ENCODE assay signal across 6 cellular contexts in the genomic region with DNA sequence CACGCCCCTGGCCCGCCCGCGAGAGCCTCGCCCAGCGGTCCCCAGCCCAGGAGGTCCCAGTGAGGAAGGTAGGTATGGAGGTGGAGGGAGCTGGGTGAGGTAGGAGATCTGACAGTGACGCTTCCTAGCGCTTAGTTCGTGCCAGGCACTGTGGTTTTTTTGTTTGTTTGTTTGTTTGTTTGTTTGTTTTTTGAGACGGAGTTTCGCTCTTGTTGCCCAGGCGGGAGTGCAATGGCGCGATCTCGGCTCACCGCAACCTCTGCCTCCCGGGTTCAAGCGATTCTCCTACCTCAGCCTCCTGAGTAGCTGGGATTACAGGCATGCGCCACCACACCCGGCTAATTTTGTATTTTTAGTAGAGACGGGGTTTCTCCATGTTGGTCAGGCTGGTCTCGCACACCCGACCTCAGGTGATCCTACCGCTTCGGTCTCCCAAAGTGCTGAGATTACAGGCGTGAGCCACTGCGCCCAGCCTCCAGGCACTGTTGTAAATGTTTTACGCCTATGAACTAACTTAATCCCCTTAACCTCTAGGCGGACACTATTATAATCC. TPM values are rescaled to one million over a fixed set of nuclear protein-coding genes. Genes with fewer than 3 reads are reported as not detected.
A peak's percentile ranks its signal among the peaks of the same experiment; 100 is the strongest.
DNase-seq lines count a peak whose midpoint lies in the region; ATAC-seq, FAIRE-seq and TF ChIP-seq lines count a peak whose summit lies in the region.
"Not testable (repeated sequence)": the region's sequence is repeated elsewhere in the genome, so short reads cannot be mapped to it uniquely, and the experiment has no call there.
"Had no signal": no experiment of that assay in that cellular context is flagged by ENCODE, and none has a peak within 500 bp of the region (broad histone marks: within the 10 kb centered on the region; RNA-seq: fewer than 3 reads in every experiment).

No MANE protein-coding gene starts in this region.

- not testable (repeated sequence) for H2AFZ ChIP-seq in neural progenitor cell (replicated peaks)

- not testable (repeated sequence) for H3K4me1 ChIP-seq in HEK293 (ENCODE audit: control insufficient read depth, insufficient read depth, low read length)
- peaks cover 0 to 50% of the 10 kb centered on the region in 2 donors for H3K4me1 ChIP-seq in right atrium auricular region
- peaks cover 15% of the 10 kb centered on the region for H3K4me1 ChIP-seq in neural progenitor cell

- H3K4me3 ChIP-seq in HEK293 (ENCODE audit: low read depth, low read length) = not testable (repeated sequence)
- H3K4me3 ChIP-seq in bronchial epithelial cell (ENCODE audit: low read depth, low read length) = peak overlapping the region; percentile 49
- peak overlapping the region in 1 of 2 donors; percentile 47 for H3K4me3 ChIP-seq in right atrium auricular region
- H3K4me3 ChIP-seq in neural progenitor cell = peak overlapping the region; percentile 59

- FAIRE-seq in bronchial epithelial cell (lab: Jason Lieb, UNC) = not testable (repeated sequence)

- H3K4me2 ChIP-seq in neural progenitor cell = peak overlapping the region; percentile 99

- POLR2A ChIA-PET in HEK293 (lab: Yijun Ruan, JAX) (interaction anchor here (0.6 to 2.2 kb wide), 7 partner anchors 9 to 518 kb away, joined by 3 to 9 read pairs (median 5); a partner anchor contains a TSS), activated B cell treated with CpG ODN at 0.5 μM for 24 hours (lab: Charles Lee) (interaction anchor here (0.6 to 1.3 kb wide), 5 partner anchors 15 to 288 kb away, joined by 3 to 5 read pairs (median 4); a partner anchor contains a TSS)

- H3K4me3 Mint-ChIP-seq in activated B cell treated with CpG ODN at 0.5 μM for 24 hours (peak overlapping the region; percentile 35), neural progenitor cell (peak overlapping the region; percentile 50)

- CTCF ChIA-PET in HEK293 (lab: Yijun Ruan, JAX) = interaction anchor here (0.6 to 2.5 kb wide), 9 partner anchors 9 to 402 kb away, joined by 3 to 21 read pairs (median 3); a partner anchor contains a TSS
- CTCF ChIA-PET in activated B cell treated with CpG ODN at 0.5 μM for 24 hours (lab: Charles Lee) = interaction anchor here (0.9 to 1.2 kb wide), 4 partner anchors 11 to 49 kb away, joined by 3 to 4 read pairs (median 3); a partner anchor contains a TSS

- H3K9ac ChIP-seq in neural progenitor cell = not testable (repeated sequence)

- intact Hi-C loops in activated B cell treated with CpG ODN at 0.5 μM for 24 hours (cut with micrococcal nuclease) = not testable (repeated sequence)

- H4K20me1 ChIP-seq in neural progenitor cell (ENCODE audit: low read depth) = peaks cover 42% of the 10 kb centered on the region

- H3K4me1 Mint-ChIP-seq in activated B cell treated with CpG ODN at 0.5 μM for 24 hours (peaks cover 47% of the 10 kb centered on the region), neural progenitor cell (peaks cover 33% of the 10 kb centered on the region)

- not testable (repeated sequence) for H3K27me3 ChIP-seq in bronchial epithelial cell (ENCODE audit: control insufficient read depth, insufficient read depth, low read length)
- H3K27me3 ChIP-seq in right atrium auricular region (peaks cover 0 to 15% of the 10 kb centered on the region in 2 donors), neural progenitor cell (peaks cover 64% of the 10 kb centered on the region)

- not testable (repeated sequence) for ATAC-seq in activated B cell treated with CpG ODN at 0.5 μM for 24 hours (ENCODE audit: low read depth)

- H3K9me3 ChIP-seq in HEK293 (ENCODE audit: control insufficient read depth, insufficient read depth, low read depth, low read length); right atrium auricular region; neural progenitor cell (ENCODE audit: low read depth): not testable (repeated sequence)

- TF ChIP-seq CTCF in HEK293 (tag by site-specific recombination; IDR thresholded peaks at IDR 0.05); activated B cell treated with CpG ODN at 0.5 μM for 24 hours (IDR thresholded peaks at IDR 0.05); bronchial epithelial cell (IDR thresholded peaks at IDR 0.05; ENCODE audit: insufficient read depth, low read length, severe bottlenecking); right atrium auricular region (IDR thresholded peaks at IDR 0.05); neural progenitor cell (IDR thresholded peaks at IDR 0.05): not testable (repeated sequence)

- not testable (repeated sequence) for H3K27ac ChIP-seq in HEK293 (ENCODE audit: extremely low read depth, low read depth, low read length); neural progenitor cell
- H3K27ac ChIP-seq in right atrium auricular region = peak overlapping the region; percentile 66 to 86

- H3K27ac Mint-ChIP-seq in activated B cell treated with CpG ODN at 0.5 μM for 24 hours, neural progenitor cell: not testable (repeated sequence)

- not testable (repeated sequence) for DNase-seq in activated B cell treated with CpG ODN at 0.5 μM for 24 hours; bronchial epithelial cell (ENCODE audit: low read depth); right atrium auricular region (ENCODE audit: low spot score); neural progenitor cell (ENCODE audit: low spot score)

- not testable (repeated sequence) for H3K79me2 ChIP-seq in neural progenitor cell (ENCODE audit: low read depth)

- H3K36me3 ChIP-seq in HEK293 (ENCODE audit: control insufficient read depth in 2 of 2, insufficient read depth in 1 of 2, low read length in 2 of 2) (peaks cover 0 to 13% of the 10 kb centered on the region in 2 experiments; a peak in 2 of 3 replicates), right atrium auricular region (peaks cover 14% of the 10 kb centered on the region)
- not testable (repeated sequence) for H3K36me3 ChIP-seq in bronchial epithelial cell (ENCODE audit: control insufficient read depth, insufficient read depth, low read length); neural progenitor cell

- not testable (repeated sequence) for H3K9me3 Mint-ChIP-seq in activated B cell treated with CpG ODN at 0.5 μM for 24 hours, neural progenitor cell

- H3F3A ChIP-seq in neural progenitor cell (ENCODE audit: low read depth) = peaks cover 46% of the 10 kb centered on the region

- H3K36me3 Mint-ChIP-seq in activated B cell treated with CpG ODN at 0.5 μM for 24 hours (ENCODE audit: low read depth) = peaks cover 14% of the 10 kb centered on the region
- H3K36me3 Mint-ChIP-seq in neural progenitor cell = not testable (repeated sequence)

- H3K27me3 Mint-ChIP-seq in activated B cell treated with CpG ODN at 0.5 μM for 24 hours = peaks cover 18% of the 10 kb centered on the region
- H3K27me3 Mint-ChIP-seq in neural progenitor cell (ENCODE audit: insufficient read depth, low read depth) = peaks cover 37% of the 10 kb centered on the region

TF ChIP-seq in HEK293, 187 proteins besides CTCF, POLR2A, EP300 and RAD21 (continues in another document):
- TF ChIP-seq ZNF2 (tag by site-specific recombination; IDR thresholded peaks at IDR 0.05) (peak; percentile 63; the same call in 1 of the 2 replicates), ZNF146 (tag by site-specific recombination; IDR thresholded peaks at IDR 0.05) (peak; percentile 3; the same call in 1 of the 2 replicates), ZNF335 (tag by site-specific recombination; conservative IDR thresholded peaks at IDR 0.05) (peak; percentile 31), KLF7 (tag by site-specific recombination; IDR thresholded peaks at IDR 0.05; ENCODE audit: borderline replicate concordance) (0 out of 2 replicates have a peak, but pooled peaks have one; percentile 16), KLF8 (tag by site-specific recombination; IDR thresholded peaks at IDR 0.05) (peak; percentile 20; the same call in 1 of the 2 replicates), ZBTB8A (tag by site-specific recombination; IDR thresholded peaks at IDR 0.05) (peak; percentile 95; the same call in 1 of the 2 replicates)
- TF ChIP-seq, protein P1, sequence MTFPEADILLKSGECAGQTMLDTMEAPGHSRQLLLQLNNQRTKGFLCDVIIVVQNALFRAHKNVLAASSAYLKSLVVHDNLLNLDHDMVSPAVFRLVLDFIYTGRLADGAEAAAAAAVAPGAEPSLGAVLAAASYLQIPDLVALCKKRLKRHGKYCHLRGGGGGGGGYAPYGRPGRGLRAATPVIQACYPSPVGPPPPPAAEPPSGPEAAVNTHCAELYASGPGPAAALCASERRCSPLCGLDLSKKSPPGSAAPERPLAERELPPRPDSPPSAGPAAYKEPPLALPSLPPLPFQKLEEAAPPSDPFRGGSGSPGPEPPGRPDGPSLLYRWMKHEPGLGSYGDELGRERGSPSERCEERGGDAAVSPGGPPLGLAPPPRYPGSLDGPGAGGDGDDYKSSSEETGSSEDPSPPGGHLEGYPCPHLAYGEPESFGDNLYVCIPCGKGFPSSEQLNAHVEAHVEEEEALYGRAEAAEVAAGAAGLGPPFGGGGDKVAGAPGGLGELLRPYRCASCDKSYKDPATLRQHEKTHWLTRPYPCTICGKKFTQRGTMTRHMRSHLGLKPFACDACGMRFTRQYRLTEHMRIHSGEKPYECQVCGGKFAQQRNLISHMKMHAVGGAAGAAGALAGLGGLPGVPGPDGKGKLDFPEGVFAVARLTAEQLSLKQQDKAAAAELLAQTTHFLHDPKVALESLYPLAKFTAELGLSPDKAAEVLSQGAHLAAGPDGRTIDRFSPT (tag by site-specific recombination; IDR thresholded peaks at IDR 0.05) = 0 out of 2 replicates have a peak, but pooled peaks have one; percentile 42

RNA-seq across cellular contexts. Expression of a gene that starts 2.0 kb away (rescaled TPM):
- 14.4 and 15.3 TPM in 2 replicates for total RNA-seq in activated B cell treated with CpG ODN at 0.5 μM for 24 hours
- total RNA-seq in bronchial epithelial cell = 13.4 and 15.9 TPM in 2 replicates
- total RNA-seq in right atrium auricular region = 10 to 100 TPM; 14.1 to 16.5 TPM
- total RNA-seq in neural progenitor cell (ENCODE audit: low replicate concordance) = 5.7 and 20.7 TPM in 2 replicates

RNA-seq across cellular contexts. Expression of a gene that starts 3.5 kb away (rescaled TPM):
- not detected in 2 replicates for total RNA-seq in activated B cell treated with CpG ODN at 0.5 μM for 24 hours
- total RNA-seq in bronchial epithelial cell = 1.8 and 1.9 TPM in 2 replicates
- total RNA-seq in right atrium auricular region = 10 to 100 TPM; 22.1 to 26.7 TPM
- total RNA-seq in neural progenitor cell (ENCODE audit: low replicate concordance) = 0.99 and 1.8 TPM in 2 replicates
- total RNA-seq: urinary bladder had no signal

RNA-seq across cellular contexts. Expression of a gene that starts 7.8 kb away (rescaled TPM):
- not detected in 2 replicates for total RNA-seq in activated B cell treated with CpG ODN at 0.5 μM for 24 hours
- total RNA-seq in bronchial epithelial cell = 0.26 and 0.77 TPM in 2 replicates
- total RNA-seq in right atrium auricular region = 1 to 10 TPM; 1.7 to 4.2 TPM
- 3.7 and 34.3 TPM in 2 replicates for total RNA-seq in neural progenitor cell (ENCODE audit: low replicate concordance)

RNA-seq across cellular contexts. Expression of a gene that starts 14.5 kb away (rescaled TPM):
- total RNA-seq in activated B cell treated with CpG ODN at 0.5 μM for 24 hours (46.3 and 52.8 TPM in 2 replicates), bronchial epithelial cell (10.0 and 11.9 TPM in 2 replicates), right atrium auricular region (10 to 100 TPM; 12.0 to 14.4 TPM), neural progenitor cell (ENCODE audit: low replicate concordance) (14.4 and 20.7 TPM in 2 replicates)

RNA-seq across cellular contexts. Expression of a gene that starts 25.3 kb away (rescaled TPM):
- total RNA-seq in activated B cell treated with CpG ODN at 0.5 μM for 24 hours (78.4 and 92.5 TPM in 2 replicates), bronchial epithelial cell (96.1 and 146 TPM in 2 replicates), right atrium auricular region (10 to 100 TPM; 49.1 to 64.1 TPM), neural progenitor cell (ENCODE audit: low replicate concordance) (43.7 and 59.5 TPM in 2 replicates)
